In genomic region chr6:144581807-144582537, GRCh38 we compare ENCODE assay signal across 8 cellular contexts.
DNase-seq lines count a peak whose midpoint lies in the region; ATAC-seq, FAIRE-seq and TF ChIP-seq lines count a peak whose summit lies in the region.

No MANE protein-coding gene starts in this region.

- in situ Hi-C loops in astrocyte of the spinal cord (cut with HindIII; ENCODE audit: low sequenced_read_pairs): no loop called here

- FAIRE-seq in GM18507 (lab: Jason Lieb, UNC) (peak; percentile 77), HTR-8/SVneo (lab: Jason Lieb, UNC) (no peak)

- H3K4me3 ChIP-seq in astrocyte of the spinal cord (ENCODE audit: low read depth, low read length) (no peak overlapping the region), kidney epithelial cell (ENCODE audit: low read depth, low read length) (no peak overlapping the region)

- H3K36me3 ChIP-seq in kidney epithelial cell (ENCODE audit: control insufficient read depth, insufficient read depth, low read length): no peaks in the 10 kb centered on the region

- no peak for ATAC-seq in GM21423 (IDR thresholded peaks at IDR 0.05; ENCODE audit: unreplicated experiment)

- H3K27me3 ChIP-seq in kidney epithelial cell (ENCODE audit: control insufficient read depth, insufficient read depth, low read length): no peaks in the 10 kb centered on the region

- TF ChIP-seq CTCF in astrocyte of the spinal cord (IDR thresholded peaks at IDR 0.05; ENCODE audit: low read depth, low read length): peak; percentile 61
- TF ChIP-seq CTCF in kidney epithelial cell (IDR thresholded peaks at IDR 0.05; ENCODE audit: insufficient read depth, low read length, poor library complexity, severe bottlenecking): peak; percentile 61

- DNase-seq in AG08396 (ENCODE audit: low spot score) (peak; percentile 12), GM18507 (ENCODE audit: extremely low spot score, insufficient read length, low read depth) (no peak), NCI-H748 (lab: John Stamatoyannopoulos, UW; ENCODE audit: unreplicated experiment) (peak; percentile 75), astrocyte of the spinal cord (ENCODE audit: low read depth, low spot score) (peak; percentile 46), kidney epithelial cell (ENCODE audit: low read depth) (no peak), HTR-8/SVneo (ENCODE audit: insufficient read length, low spot score) (no peak), NK-92 (lab: John Stamatoyannopoulos, UW; ENCODE audit: unreplicated experiment) (no peak)

Comparison
In these comparisons a context has a peak if more than half of its experiments do, and no peak if none do; other contexts are left out.
1. DNase-seq: peak in AG08396 (single experiment), NCI-H748 (single experiment) and astrocyte of the spinal cord (single experiment); none in GM18507 (single experiment), kidney epithelial cell (single experiment), HTR-8/SVneo (single experiment) and NK-92 (single experiment).